Comparison of ENCODE assay signal across 9 cellular contexts in genomic region chr2:70686577-70687460, GRCh38.
DNase-seq lines count a peak whose midpoint lies in the region; ATAC-seq and TF ChIP-seq lines count a peak whose summit lies in the region.
"Had no signal": no experiment of that assay in that cellular context is flagged by ENCODE, and none has a peak within 500 bp of the region (broad histone marks: within the 10 kb centered on the region; RNA-seq: fewer than 3 reads in every experiment).

No MANE protein-coding gene starts in this region.

- DNase-seq in NCI-H345 (lab: John Stamatoyannopoulos, UW) (peak; percentile 24), NCI-H345 treated with DMSO at 0.1 percent for 48 hours (lab: John Stamatoyannopoulos, UW; ENCODE audit: unreplicated experiment) (no peak), caudate nucleus (lab: John Stamatoyannopoulos, UW) (peak in 2 of 61 donors; percentile 17 to 81), mesenteric fat pad (ENCODE audit: low spot score) (peak; percentile 76), GF-D8 (lab: John Stamatoyannopoulos, UW) (no peak)

- H2AFZ ChIP-seq in OCI-LY3 (ENCODE audit: low read depth, low read length): peak overlapping the region; percentile 74

- no peak overlapping the region for H3K9ac ChIP-seq in OCI-LY3 (ENCODE audit: low read length)

- no peaks in the 10 kb centered on the region for H4K20me1 ChIP-seq in OCI-LY3 (ENCODE audit: insufficient read depth, low read length)

- H3K36me3 ChIP-seq in OCI-LY3 (replicated peaks; ENCODE audit: low read depth, low read length): no peaks in the 10 kb centered on the region

- ATAC-seq in HG02798 (IDR thresholded peaks at IDR 0.05; ENCODE audit: poor library complexity, unreplicated experiment) (peak; percentile 78), HG03039 (IDR thresholded peaks at IDR 0.05; ENCODE audit: unreplicated experiment) (no peak)
- ATAC-seq: CD8-positive, alpha-beta T cell had no signal

- no peak overlapping the region for H3K4me3 ChIP-seq in OCI-LY3 (ENCODE audit: low read length)

- peak overlapping the region; percentile 20; the same call in 1 of the 2 replicates for H3K4me2 ChIP-seq in OCI-LY3 (ENCODE audit: low read length)

- no peaks in the 10 kb centered on the region for H3K79me2 ChIP-seq in OCI-LY3 (ENCODE audit: low read length)

- peaks cover 5% of the 10 kb centered on the region; the same call in 1 of the 2 replicates for H3K27me3 ChIP-seq in OCI-LY3 (ENCODE audit: low read depth, low read length)

- TF ChIP-seq CTCF in OCI-LY3 (IDR thresholded peaks at IDR 0.05; ENCODE audit: low read depth, low read length): peak; percentile 66

- peaks cover 7% of the 10 kb centered on the region for H3K4me1 ChIP-seq in OCI-LY3 (ENCODE audit: low read length)

- no peak overlapping the region for H3K27ac ChIP-seq in OCI-LY3 (ENCODE audit: low read length)
- H3K27ac ChIP-seq in caudate nucleus (ENCODE audit: low read depth, low read length): peak overlapping the region; percentile 80

- H3K9me3 ChIP-seq in OCI-LY3 (ENCODE audit: insufficient read depth, low read length): no peaks in the 10 kb centered on the region

Comparison
In these comparisons a context has a peak if more than half of its experiments do, and no peak if none do; other contexts are left out.
1. DNase-seq: peak in NCI-H345 (single experiment) and mesenteric fat pad (single experiment); none in NCI-H345 treated with DMSO at 0.1 percent for 48 hours (single experiment) and GF-D8 (single experiment).